In genomic region chr2:62465039-62465740, GRCh38 we compare ENCODE assay signal across 2 cellular contexts.
A peak's percentile ranks its signal among the peaks of the same experiment; 100 is the strongest.
TF ChIP-seq lines count a peak whose summit lies in the region.

No MANE protein-coding gene starts in this region.

TF ChIP-seq in A549, 52 proteins besides CTCF, POLR2A, EP300 and RAD21:
- TF ChIP-seq EHF (CRISPR knock-in tag; IDR thresholded peaks at IDR 0.05) (no peak), MAFK (IDR thresholded peaks at IDR 0.05; ENCODE audit: partially characterized antibody) (peak; percentile 45), CHD2 (IDR thresholded peaks at IDR 0.05; ENCODE audit: low read length, partially characterized antibody) (no peak), RFX5 (IDR thresholded peaks at IDR 0.05) (no peak)
TF ChIP-seq in A549: peak in this region for 1.

TF ChIP-seq in IMR-90, 13 proteins besides CTCF, POLR2A, EP300 and RAD21:
- TF ChIP-seq MAFK (IDR thresholded peaks at IDR 0.05; ENCODE audit: low read depth, low read length) (peak; percentile 11; the same call in 1 of the 2 replicates), RFX5 (IDR thresholded peaks at IDR 0.05; ENCODE audit: low read depth, low read length) (no peak)
TF ChIP-seq in IMR-90: peak in this region for 1.
